In the genomic region with DNA sequence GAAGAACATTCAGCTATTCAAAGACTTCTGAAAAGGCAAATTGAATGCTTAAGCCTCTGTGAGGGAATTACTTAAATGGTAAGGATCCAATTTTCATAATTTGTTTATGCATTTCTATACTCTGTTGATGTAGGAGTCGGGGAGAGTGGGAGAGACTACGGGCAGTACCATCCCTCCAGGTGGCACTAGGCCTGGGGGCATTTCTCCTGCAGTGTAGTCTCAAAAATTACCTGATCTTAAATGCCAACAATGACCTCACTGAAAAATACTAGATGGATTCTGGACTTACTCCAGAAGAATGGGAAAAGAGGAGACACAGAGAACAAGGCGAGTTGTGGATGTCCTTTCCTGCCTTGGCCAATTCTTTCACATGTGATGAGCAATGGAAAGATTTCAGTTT, we compare ENCODE assay signal across 18 cellular contexts.
DNase-seq lines count a peak whose midpoint lies in the region; TF ChIP-seq lines count a peak whose summit lies in the region.
"Had no signal": no experiment of that assay in that cellular context is flagged by ENCODE, and none has a peak within 500 bp of the region (broad histone marks: within the 10 kb centered on the region; RNA-seq: fewer than 3 reads in every experiment).

No MANE protein-coding gene starts in this region.

- H3K9me3 Mint-ChIP-seq in activated T-helper 2 cell treated with anti-CD3 and anti-CD28 coated beads, Interferon-gamma antibody, Interleukin-2, Interleukin-4, amounts not matched to agents 10 μg/mL and 5 μg/mL and 100 μg/mL, durations not matched to agents 14 hours and 24 hours and 36 hours, result no peaks in the 10 kb centered on the region
- H3K9me3 Mint-ChIP-seq in T-helper 2 cell treated with Interferon-gamma antibody and Interleukin-4, amounts not matched to agents 5 μg/mL and 100 μg/mL, for 36 hours, result no peaks in the 10 kb centered on the region

- H3K36me3 Mint-ChIP-seq in activated T-helper 2 cell treated with anti-CD3 and anti-CD28 coated beads, Interferon-gamma antibody, Interleukin-2, Interleukin-4, amounts not matched to agents 10 μg/mL and 5 μg/mL and 100 μg/mL, durations not matched to agents 14 hours and 24 hours and 36 hours (ENCODE audit: low read depth), result no peaks in the 10 kb centered on the region
- H3K36me3 Mint-ChIP-seq in T-helper 2 cell treated with Interferon-gamma antibody and Interleukin-4, amounts not matched to agents 5 μg/mL and 100 μg/mL, for 36 hours (ENCODE audit: low read depth), result no peaks in the 10 kb centered on the region
- H3K36me3 Mint-ChIP-seq: CD14-positive monocyte had no signal

- no peaks in the 10 kb centered on the region for H3K4me1 Mint-ChIP-seq in activated T-helper 2 cell treated with anti-CD3 and anti-CD28 coated beads, Interferon-gamma antibody, Interleukin-2, Interleukin-4, amounts not matched to agents 10 μg/mL and 5 μg/mL and 100 μg/mL, durations not matched to agents 14 hours and 24 hours and 36 hours (ENCODE audit: low read depth)
- H3K4me1 Mint-ChIP-seq in T-helper 2 cell treated with Interferon-gamma antibody and Interleukin-4, amounts not matched to agents 5 μg/mL and 100 μg/mL, for 36 hours (ENCODE audit: low read depth), result no peaks in the 10 kb centered on the region

- TF ChIP-seq CTCF in spleen (IDR thresholded peaks at IDR 0.05 in 8 of 11, conservative IDR thresholded peaks at IDR 0.05 in 3 of 11), result no peak

- H3K4me1 ChIP-seq in endocrine pancreas (ENCODE audit: control insufficient read depth, insufficient read depth, low read length), result peaks cover 19% of the 10 kb centered on the region
- peaks cover 0 to 4% (median 0%) of the 10 kb centered on the region in 6 donors for H3K4me1 ChIP-seq in spleen
- H3K4me1 ChIP-seq: Peyer's patch had no signal

- no peaks in the 10 kb centered on the region for H3K27me3 Mint-ChIP-seq in activated T-helper 2 cell treated with anti-CD3 and anti-CD28 coated beads, Interferon-gamma antibody, Interleukin-2, Interleukin-4, amounts not matched to agents 10 μg/mL and 5 μg/mL and 100 μg/mL, durations not matched to agents 14 hours and 24 hours and 36 hours (ENCODE audit: low read depth)
- H3K27me3 Mint-ChIP-seq in T-helper 2 cell treated with Interferon-gamma antibody and Interleukin-4, amounts not matched to agents 5 μg/mL and 100 μg/mL, for 36 hours (ENCODE audit: low read depth), result peaks cover 3% of the 10 kb centered on the region

- intact Hi-C loops in activated T-helper 2 cell treated with anti-CD3 and anti-CD28 coated beads, Interferon-gamma antibody, Interleukin-2, Interleukin-4, amounts not matched to agents 10 μg/mL and 5 μg/mL and 100 μg/mL, durations not matched to agents 14 hours and 24 hours and 36 hours (cut with micrococcal nuclease), result no loop called here
- intact Hi-C loops in spleen (cut with DNase I; ENCODE audit: low total_unique reads), result no loop called here

- no peak overlapping the region for H3K4me3 Mint-ChIP-seq in activated T-helper 2 cell treated with anti-CD3 and anti-CD28 coated beads, Interferon-gamma antibody, Interleukin-2, Interleukin-4, amounts not matched to agents 10 μg/mL and 5 μg/mL and 100 μg/mL, durations not matched to agents 14 hours and 24 hours and 36 hours (ENCODE audit: low read depth)
- no peak overlapping the region for H3K4me3 Mint-ChIP-seq in T-helper 2 cell treated with Interferon-gamma antibody and Interleukin-4, amounts not matched to agents 5 μg/mL and 100 μg/mL, for 36 hours
- H3K4me3 Mint-ChIP-seq: CD14-positive monocyte had no signal

- 93 to 99% (median 97%) methylated on average over 3 of the region's 3 CpGs for WGBS in spleen, 5 donors

- no peak overlapping the region for H3K27ac Mint-ChIP-seq in activated T-helper 2 cell treated with anti-CD3 and anti-CD28 coated beads, Interferon-gamma antibody, Interleukin-2, Interleukin-4, amounts not matched to agents 10 μg/mL and 5 μg/mL and 100 μg/mL, durations not matched to agents 14 hours and 24 hours and 36 hours
- no peak overlapping the region for H3K27ac Mint-ChIP-seq in T-helper 2 cell treated with Interferon-gamma antibody and Interleukin-4, amounts not matched to agents 5 μg/mL and 100 μg/mL, for 36 hours
- H3K27ac Mint-ChIP-seq: CD14-positive monocyte had no signal

- no peaks in the 10 kb centered on the region for H3K36me3 ChIP-seq in endocrine pancreas (ENCODE audit: control insufficient read depth, insufficient read depth, low read length)
- H3K36me3 ChIP-seq in spleen, result no peaks in the 10 kb centered on the region
- H3K36me3 ChIP-seq: Peyer's patch had no signal

- H3K9me3 ChIP-seq in endocrine pancreas (ENCODE audit: control insufficient read depth, low read length) (no peaks in the 10 kb centered on the region), spleen (no peaks in the 10 kb centered on the region)
- H3K9me3 ChIP-seq: Peyer's patch had no signal

- no peak for TF ChIP-seq POLR2A in spleen (IDR thresholded peaks at IDR 0.05)

- DNase-seq in NCI-H2081 (lab: John Stamatoyannopoulos, UW), result peak; percentile 19 to 62
- DNase-seq in NCI-H2081 treated with DMSO at 0.1 percent for 48 hours (lab: John Stamatoyannopoulos, UW), result no peak
- peak; percentile 49 for DNase-seq in NCI-H146 treated with DMSO at 0.1 percent for 48 hours (lab: John Stamatoyannopoulos, UW; ENCODE audit: unreplicated experiment)
- DNase-seq in NCI-H2171 (lab: John Stamatoyannopoulos, UW), result no peak
- no peak for DNase-seq in activated T-helper 2 cell treated with anti-CD3 and anti-CD28 coated beads, Interferon-gamma antibody, Interleukin-2, Interleukin-4, amounts not matched to agents 10 μg/mL and 5 μg/mL and 100 μg/mL, durations not matched to agents 14 hours and 24 hours and 36 hours (ENCODE audit: low spot score)
- no peak for DNase-seq in spleen
- DNase-seq in T-helper 2 cell treated with Interferon-gamma antibody and Interleukin-4, amounts not matched to agents 5 μg/mL and 100 μg/mL, for 36 hours (ENCODE audit: low spot score), result no peak
- DNase-seq: DMS 273 treated with DMSO at 0.1 percent for 48 hours; DND-41; KG1; NCI-H1417 treated with DMSO at 0.1 percent for 48 hours; NCI-H2029 treated with DMSO at 0.1 percent for 48 hours; NCI-H510A treated with DMSO at 0.1 percent for 48 hours; NK-92 treated with Interleukin-12 subunit alpha and Interleukin-12 subunit beta, amount 100 ng/mL, for 24 hours; Peyer's patch had no signal

- H3K4me3 ChIP-seq in endocrine pancreas (ENCODE audit: control insufficient read depth, insufficient read depth, low read length) (peak overlapping the region; percentile 4), spleen (no peak overlapping the region)
- H3K4me3 ChIP-seq: Peyer's patch had no signal

- H3K9ac ChIP-seq in endocrine pancreas (ENCODE audit: control insufficient read depth, insufficient read depth, low read length), result no peak overlapping the region

- no peaks in the 10 kb centered on the region for H3K27me3 ChIP-seq in endocrine pancreas (ENCODE audit: control insufficient read depth, insufficient read depth, low read length)
- no peaks in the 10 kb centered on the region for H3K27me3 ChIP-seq in spleen (replicated peaks in 1 of 7)
- H3K27me3 ChIP-seq: Peyer's patch had no signal

- no peak overlapping the region for H3K27ac ChIP-seq in spleen
- H3K27ac ChIP-seq: 22Rv1, Peyer's patch had no signal

Comparison
In these comparisons a context has a peak if more than half of its experiments do, and no peak if none do; other contexts are left out.
1. DNase-seq: peak in NCI-H2081 (2 of 2) and NCI-H146 treated with DMSO at 0.1 percent for 48 hours (single experiment); none in NCI-H2081 treated with DMSO at 0.1 percent for 48 hours (single experiment), NCI-H2171 (single experiment), activated T-helper 2 cell treated with anti-CD3 and anti-CD28 coated beads, Interferon-gamma antibody, Interleukin-2, Interleukin-4, amounts not matched to agents 10 μg/mL and 5 μg/mL and 100 μg/mL, durations not matched to agents 14 hours and 24 hours and 36 hours (single experiment), spleen (single experiment) and T-helper 2 cell treated with Interferon-gamma antibody and Interleukin-4, amounts not matched to agents 5 μg/mL and 100 μg/mL, for 36 hours (single experiment).